23 cellular contexts compared by ENCODE assay signal in genomic region chr17:75592364-75593020, GRCh38. TPM values are rescaled to one million over a fixed set of nuclear protein-coding genes. Genes with fewer than 3 reads are reported as not detected.
"Had no signal": no experiment of that assay in that cellular context is flagged by ENCODE, and none has a peak within 500 bp of the region (broad histone marks: within the 10 kb centered on the region; RNA-seq: fewer than 3 reads in every experiment).

No MANE protein-coding gene starts in this region.

- FAIRE-seq: bronchial epithelial cell, TTC549 had no signal

- H3K27ac ChIP-seq: esophagus squamous epithelium, gastrocnemius medialis, prostate gland, thyroid gland, WERI-Rb-1 had no signal

- H3K9me3 Mint-ChIP-seq: activated naive CD4-positive, alpha-beta T cell treated with anti-CD3 and anti-CD28 coated beads, Interleukin-2, amount 10 ng/mL, durations not matched to agents 7 days and 5 days; activated T-cell treated with anti-CD3 and anti-CD28 coated beads, Interleukin-2, amount 50 U/mL, for 72 hours; endodermal cell; naive B cell; neural crest cell; stimulated activated naive CD8-positive, alpha-beta T cell treated with anti-CD3 and anti-CD28 coated beads, Interleukin-15, Interleukin-2, amounts not matched to agents 100 ng/mL and 50 ng/mL, for 24 hours had no signal

- ATAC-seq: activated T-cell treated with anti-CD3 and anti-CD28 coated beads, Interleukin-2, amount 50 U/mL, for 72 hours; gastrocnemius medialis; left cardiac atrium had no signal

- H3K36me3 Mint-ChIP-seq: activated naive CD4-positive, alpha-beta T cell treated with anti-CD3 and anti-CD28 coated beads, Interleukin-2, amount 10 ng/mL, durations not matched to agents 7 days and 5 days; naive B cell had no signal

- H3K4me3 ChIP-seq: esophagus squamous epithelium, gastrocnemius medialis, prostate gland, thyroid gland had no signal

- H3K9me3 ChIP-seq: esophagus squamous epithelium, gastrocnemius medialis, prostate gland, thyroid gland had no signal

- H3K36me3 ChIP-seq: esophagus squamous epithelium, gastrocnemius medialis, prostate gland, thyroid gland, WERI-Rb-1 had no signal

- H3K27me3 Mint-ChIP-seq: naive B cell; stimulated activated naive CD8-positive, alpha-beta T cell treated with anti-CD3 and anti-CD28 coated beads, Interleukin-15, Interleukin-2, amounts not matched to agents 100 ng/mL and 50 ng/mL, for 24 hours had no signal

- H3K4me3 Mint-ChIP-seq: activated naive CD4-positive, alpha-beta T cell treated with anti-CD3 and anti-CD28 coated beads, Interleukin-2, amount 10 ng/mL, durations not matched to agents 7 days and 5 days; activated T-cell treated with anti-CD3 and anti-CD28 coated beads, Interleukin-2, amount 50 U/mL, for 72 hours; endodermal cell; stimulated activated naive CD8-positive, alpha-beta T cell treated with anti-CD3 and anti-CD28 coated beads, Interleukin-15, Interleukin-2, amounts not matched to agents 100 ng/mL and 50 ng/mL, for 24 hours had no signal

- DNase-seq: activated CD4-positive, alpha-beta T cell treated with anti-CD3 and anti-CD28 coated beads for 1 hour; activated effector memory CD4-positive, alpha-beta T cell treated with Interleukin-2 at 50 U/mL for 16 hours; activated naive CD4-positive, alpha-beta T cell treated with anti-CD3 and anti-CD28 coated beads, Interleukin-2, amount 10 ng/mL, durations not matched to agents 7 days and 5 days; activated T-cell treated with anti-CD3 and anti-CD28 coated beads, Interleukin-2, amount 50 U/mL, for 72 hours; amygdala; cerebellar nuclear complex; cortex of kidney; esophagus squamous epithelium; gastrocnemius medialis; hippocampal formation; left cardiac atrium; mesendoderm; naive B cell; stimulated activated CD4-positive, alpha-beta T cell treated with anti-CD3 and anti-CD28 coated beads, Interleukin-1b, Interleukin-23, amount 100 ng/mL, for 48 hours; substantia nigra; thyroid gland; WERI-Rb-1 had no signal

- H3K27ac Mint-ChIP-seq: activated naive CD4-positive, alpha-beta T cell treated with anti-CD3 and anti-CD28 coated beads, Interleukin-2, amount 10 ng/mL, durations not matched to agents 7 days and 5 days; activated T-cell treated with anti-CD3 and anti-CD28 coated beads, Interleukin-2, amount 50 U/mL, for 72 hours; endodermal cell; naive B cell; stimulated activated naive CD8-positive, alpha-beta T cell treated with anti-CD3 and anti-CD28 coated beads, Interleukin-15, Interleukin-2, amounts not matched to agents 100 ng/mL and 50 ng/mL, for 24 hours had no signal

- H3K27me3 ChIP-seq: thyroid gland had no signal

RNA-seq across cellular contexts. Expression of gene SMIM5, which starts 40.7 kb away (rescaled TPM):
- total RNA-seq: neural crest cell had no signal
